In genomic region chr2:38495880-38496279, GRCh38 we compare ENCODE assay signal across 22 cellular contexts.
DNase-seq lines count a peak whose midpoint lies in the region; ATAC-seq and TF ChIP-seq lines count a peak whose summit lies in the region.
"Had no signal": no experiment of that assay in that cellular context is flagged by ENCODE, and none has a peak within 500 bp of the region (broad histone marks: within the 10 kb centered on the region; RNA-seq: fewer than 3 reads in every experiment).

No MANE protein-coding gene starts in this region.

- DNase-seq in psoas muscle (no peak), kidney tubule cell (ENCODE audit: low spot score) (no peak), GF-D8 (lab: John Stamatoyannopoulos, UW) (no peak), iPS-NIHi7 (ENCODE audit: extremely low spot score) (no peak)
- DNase-seq: 8988T; ACHN; BE2C; C1 segment of cervical spinal cord; CD4-positive, alpha-beta memory T cell; CD4-positive, CD25-positive, alpha-beta regulatory T cell; CD8-positive, alpha-beta memory T cell; COR-L47; DMS 273 treated with DMSO at 0.1 percent for 48 hours; DMS153; DMS53; DMS79; DND-41; EL; GDM1 had no signal

- no peak for ATAC-seq in psoas muscle

- WGBS in psoas muscle, 3 donors: 94 to 97% (median 96%) methylated on average over 2 of the region's 2 CpGs

- TF ChIP-seq CTCF in psoas muscle (IDR thresholded peaks at IDR 0.05): no peak

- H3K4me3 ChIP-seq in BLaER1 (no peak overlapping the region), psoas muscle (no peak overlapping the region), skeletal muscle tissue (ENCODE audit: low read length in 3 of 3) (no peak overlapping the region)
- no peak overlapping the region for H3K4me3 ChIP-seq in BLaER1 treated with 17β-estradiol and CSF1 and Interleukin-3, amounts not matched to agents 10 nM and 100 nM

- H3K36me3 ChIP-seq in BLaER1: no peaks in the 10 kb centered on the region
- no peaks in the 10 kb centered on the region for H3K36me3 ChIP-seq in BLaER1 treated with 17β-estradiol and CSF1 and Interleukin-3, amounts not matched to agents 10 nM and 100 nM
- no peaks in the 10 kb centered on the region for H3K36me3 ChIP-seq in psoas muscle (ENCODE audit: insufficient read depth in 1 of 2, low read depth in 1 of 2)
- H3K36me3 ChIP-seq in skeletal muscle tissue (ENCODE audit: control insufficient read depth in 3 of 3, insufficient read depth in 3 of 3, low read length in 3 of 3): no peaks in the 10 kb centered on the region
- H3K36me3 ChIP-seq: BE2C had no signal

- H3K4me1 ChIP-seq in BLaER1: peaks cover 47% of the 10 kb centered on the region
- H3K4me1 ChIP-seq in BLaER1 treated with 17β-estradiol and CSF1 and Interleukin-3, amounts not matched to agents 10 nM and 100 nM: peaks cover 27 to 50% (median 45%) of the 10 kb centered on the region in 10 experiments
- peaks cover 60% of the 10 kb centered on the region for H3K4me1 ChIP-seq in psoas muscle
- peaks cover 75 to 77% (median 75%) of the 10 kb centered on the region in 3 donors for H3K4me1 ChIP-seq in skeletal muscle tissue (ENCODE audit: control insufficient read depth in 3 of 3, insufficient read depth in 3 of 3, low read length in 3 of 3)
- H3K4me1 ChIP-seq: BE2C had no signal

- H3K27me3 ChIP-seq in BLaER1: no peaks in the 10 kb centered on the region
- no peaks in the 10 kb centered on the region for H3K27me3 ChIP-seq in BLaER1 treated with 17β-estradiol and CSF1 and Interleukin-3, amounts not matched to agents 10 nM and 100 nM
- no peaks in the 10 kb centered on the region for H3K27me3 ChIP-seq in psoas muscle (ENCODE audit: insufficient read depth in 3 of 3, low read length in 2 of 3)
- no peaks in the 10 kb centered on the region for H3K27me3 ChIP-seq in skeletal muscle tissue (ENCODE audit: control insufficient read depth in 3 of 3, insufficient read depth in 3 of 3, low read length in 3 of 3)
- H3K27me3 ChIP-seq: BE2C had no signal

- H3K9ac ChIP-seq in BLaER1 (no peak overlapping the region), skeletal muscle tissue (ENCODE audit: low read depth in 1 of 3, low read length in 3 of 3) (no peak overlapping the region)
- H3K9ac ChIP-seq in BLaER1 treated with 17β-estradiol and CSF1 and Interleukin-3, amounts not matched to agents 10 nM and 100 nM: no peak overlapping the region

- H3K9me3 ChIP-seq in BLaER1 (no peaks in the 10 kb centered on the region), psoas muscle (no peaks in the 10 kb centered on the region), skeletal muscle tissue (ENCODE audit: control insufficient read depth in 3 of 3, low read length in 3 of 3) (no peaks in the 10 kb centered on the region)
- H3K9me3 ChIP-seq in BLaER1 treated with 17β-estradiol and CSF1 and Interleukin-3, amounts not matched to agents 10 nM and 100 nM (replicated peaks in 1 of 11): no peaks in the 10 kb centered on the region
- H3K9me3 ChIP-seq: BE2C had no signal

- H3K27ac ChIP-seq in BLaER1: peak overlapping the region; percentile 42; the same call in 1 of the 2 replicates
- peak overlapping the region in 4 of 11 experiments; percentile 21 to 77 (median 60); a peak in 3 of 22 replicates for H3K27ac ChIP-seq in BLaER1 treated with 17β-estradiol and CSF1 and Interleukin-3, amounts not matched to agents 10 nM and 100 nM
- peak overlapping the region; percentile 87 for H3K27ac ChIP-seq in psoas muscle
- peak overlapping the region; percentile 51 for H3K27ac ChIP-seq in skeletal muscle tissue (ENCODE audit: low read depth, low read length)

- H3K4me2 ChIP-seq in BLaER1: peak overlapping the region; percentile 82
- H3K4me2 ChIP-seq in BLaER1 treated with 17β-estradiol and CSF1 and Interleukin-3, amounts not matched to agents 10 nM and 100 nM: peak overlapping the region in 9 of 11 experiments; percentile 60 to 91 (median 81); a peak in 19 of 22 replicates

- intact Hi-C loops in psoas muscle (cut with DNase I): no loop called here

- H4K20me1 ChIP-seq in BLaER1: no peaks in the 10 kb centered on the region
- H4K20me1 ChIP-seq in BLaER1 treated with 17β-estradiol and CSF1 and Interleukin-3, amounts not matched to agents 10 nM and 100 nM: no peaks in the 10 kb centered on the region
